26 cellular contexts compared by ENCODE assay signal in genomic region chr5:865771-866170, GRCh38.
"Had no signal": no experiment of that assay in that cellular context is flagged by ENCODE, and none has a peak within 500 bp of the region (broad histone marks: within the 10 kb centered on the region; RNA-seq: fewer than 3 reads in every experiment).

No MANE protein-coding gene starts in this region.

- H3K27ac Mint-ChIP-seq: mesothelial cell of epicardium; natural killer cell treated with Interleukin-12 subunit alpha and Interleukin-12 subunit beta and Interleukin-15 and Interleukin-18, amount 100 ng/mL, for 72 hours; neural progenitor cell; stimulated activated memory B cell treated with anti-CD40 and anti-IgM and Interleukin-4, amounts not matched to agents 10 μg/mL and 1 μg/mL and 100 μg/mL, for 72 hours; stimulated activated naive CD8-positive, alpha-beta T cell treated with anti-CD3 and anti-CD28 coated beads, Interleukin-15, Interleukin-2, amounts not matched to agents 100 ng/mL and 50 ng/mL, for 24 hours had no signal

- DNase-seq: cerebellar nuclear complex; cortex of kidney; effector memory CD8-positive, alpha-beta T cell; foreskin fibroblast; hypothalamus; mesenchymal stem cell; naive B cell; nucleus accumbens; spleen; stimulated activated CD4-positive, alpha-beta T cell treated with anti-CD3 and anti-CD28 coated beads, Interleukin-4, amount 100 ng/mL, for 4 hours had no signal

- H3K36me3 ChIP-seq: neural progenitor cell had no signal

- H3K9me3 Mint-ChIP-seq: effector memory CD8-positive, alpha-beta T cell; mesothelial cell of epicardium; naive B cell; natural killer cell treated with Interleukin-12 subunit alpha and Interleukin-12 subunit beta and Interleukin-15 and Interleukin-18, amount 100 ng/mL, for 72 hours; neural progenitor cell; stimulated activated memory B cell treated with anti-CD40 and anti-IgM and Interleukin-4, amounts not matched to agents 10 μg/mL and 1 μg/mL and 100 μg/mL, for 72 hours; stimulated activated naive CD8-positive, alpha-beta T cell treated with anti-CD3 and anti-CD28 coated beads, Interleukin-15, Interleukin-2, amounts not matched to agents 100 ng/mL and 50 ng/mL, for 24 hours had no signal

- H3K27me3 Mint-ChIP-seq: effector memory CD8-positive, alpha-beta T cell; naive B cell; natural killer cell treated with Interleukin-12 subunit alpha and Interleukin-12 subunit beta and Interleukin-15 and Interleukin-18, amount 100 ng/mL, for 72 hours; stimulated activated memory B cell treated with anti-CD40 and anti-IgM and Interleukin-4, amounts not matched to agents 10 μg/mL and 1 μg/mL and 100 μg/mL, for 72 hours; stimulated activated naive CD8-positive, alpha-beta T cell treated with anti-CD3 and anti-CD28 coated beads, Interleukin-15, Interleukin-2, amounts not matched to agents 100 ng/mL and 50 ng/mL, for 24 hours had no signal

- H3K4me3 Mint-ChIP-seq: effector memory CD8-positive, alpha-beta T cell; mesothelial cell of epicardium; naive B cell; natural killer cell treated with Interleukin-12 subunit alpha and Interleukin-12 subunit beta and Interleukin-15 and Interleukin-18, amount 100 ng/mL, for 72 hours; neural progenitor cell; stimulated activated memory B cell treated with anti-CD40 and anti-IgM and Interleukin-4, amounts not matched to agents 10 μg/mL and 1 μg/mL and 100 μg/mL, for 72 hours; stimulated activated naive CD8-positive, alpha-beta T cell treated with anti-CD3 and anti-CD28 coated beads, Interleukin-15, Interleukin-2, amounts not matched to agents 100 ng/mL and 50 ng/mL, for 24 hours had no signal

- H3K9me3 ChIP-seq: gastroesophageal sphincter, heart left ventricle, left lung, mucosa of descending colon, prostate gland, spleen, thoracic aorta, tibial nerve, upper lobe of left lung had no signal

- H3K4me1 ChIP-seq: heart left ventricle, left lung, neural progenitor cell, prostate gland, spleen, upper lobe of left lung had no signal

- H3K9ac ChIP-seq: neural progenitor cell had no signal

- H3K4me3 ChIP-seq: gastroesophageal sphincter, heart left ventricle, left lung, mucosa of descending colon, neural progenitor cell, prostate gland, skin epidermis, spleen, thoracic aorta, tibial nerve, upper lobe of left lung had no signal

- ATAC-seq: effector memory CD8-positive, alpha-beta T cell; esophagus mucosa; heart left ventricle; left lung; mucosa of descending colon; natural killer cell treated with Interleukin-12 subunit alpha and Interleukin-12 subunit beta and Interleukin-15 and Interleukin-18, amount 100 ng/mL, for 72 hours; stimulated activated memory B cell treated with anti-CD40 and anti-IgM and Interleukin-4, amounts not matched to agents 10 μg/mL and 1 μg/mL and 100 μg/mL, for 72 hours had no signal

- H3K4me2 ChIP-seq: neural progenitor cell had no signal

- H2AFZ ChIP-seq: neural progenitor cell had no signal

- H3K4me1 Mint-ChIP-seq: mesothelial cell of epicardium; neural progenitor cell; stimulated activated memory B cell treated with anti-CD40 and anti-IgM and Interleukin-4, amounts not matched to agents 10 μg/mL and 1 μg/mL and 100 μg/mL, for 72 hours had no signal

- H3K27me3 ChIP-seq: gastroesophageal sphincter, heart left ventricle, left lung, neural progenitor cell, spleen, tibial nerve, upper lobe of left lung had no signal

- H3K27ac ChIP-seq: epithelial cell of prostate, heart left ventricle, left lung, neural progenitor cell, prostate gland, skin epidermis, spleen, thoracic aorta, tibial nerve, upper lobe of left lung had no signal
